ENCODE assay signal across 8 cellular contexts in genomic region chr12:53499261-53500118, GRCh38. TPM values are rescaled to one million over a fixed set of nuclear protein-coding genes. Genes with fewer than 3 reads are reported as not detected.
DNase-seq lines count a peak whose midpoint lies in the region; ATAC-seq and TF ChIP-seq lines count a peak whose summit lies in the region.

MAP3K12 (minus strand) TSS chr12:53499458; CDS start chr12:53487391, 12,067 bp downstream.

- H3K9me3 Mint-ChIP-seq in Caco-2 (ENCODE audit: unreplicated experiment) (no peaks in the 10 kb centered on the region), immature natural killer cell (no peaks in the 10 kb centered on the region)

- no TSS peak for BruUV-seq in Caco-2 (replicated peaks; lab: Mats Ljungman, UMichigan)

- H3K36me3 Mint-ChIP-seq in Caco-2 (ENCODE audit: insufficient read depth, unreplicated experiment) (peaks cover 13% of the 10 kb centered on the region), immature natural killer cell (no peaks in the 10 kb centered on the region)

- H3K36me3 ChIP-seq in Caco-2 (ENCODE audit: control insufficient read depth, insufficient read depth, low read length): no peaks in the 10 kb centered on the region

- H3K27me3 Mint-ChIP-seq in Caco-2 (ENCODE audit: insufficient read depth, unreplicated experiment) (no peaks in the 10 kb centered on the region), immature natural killer cell (ENCODE audit: low read depth in 3 of 3) (peaks cover 6 to 17% (median 8%) of the 10 kb centered on the region in 3 donors)

- intact Hi-C loops in Caco-2 (cut with micrococcal nuclease; ENCODE audit: unreplicated experiment): loop anchor here (1.0 to 2.0 kb wide), 4 partner anchors 49 to 779 kb away; no protein-coding TSS in a partner anchor

- H3K4me3 Mint-ChIP-seq in Caco-2 (ENCODE audit: unreplicated experiment): peak within 1 kb of the TSS; percentile 80
- peak within 1 kb of the TSS; percentile 86 to 95 (median 91) for H3K4me3 Mint-ChIP-seq in immature natural killer cell

- no peak for ATAC-seq in GM21367 (IDR thresholded peaks at IDR 0.05; ENCODE audit: unreplicated experiment)

- no peaks in the 10 kb centered on the region for H3K27me3 ChIP-seq in Caco-2 (replicated peaks; ENCODE audit: control insufficient read depth, insufficient read depth, low read length)

- peaks cover 19% of the 10 kb centered on the region for H3K4me1 ChIP-seq in Caco-2

- CTCF ChIA-PET in Caco-2 (lab: Charles Lee) (interaction anchor here (1.4 to 2.2 kb wide), 2 partner anchors 9 to 17 kb away, joined by 4 to 12 read pairs; no protein-coding TSS in a partner anchor), HEK293T (lab: Yijun Ruan, JAX) (interaction anchor here (1.0 kb wide), 1 partner anchor 179 kb away, joined by 4 read pairs; no protein-coding TSS in a partner anchor)

- no peaks in the 10 kb centered on the region for H3K9me3 ChIP-seq in Caco-2

- DNase-seq in Caco-2 (peak in 1 of 2 experiments; percentile 58), Kasumi-1 (lab: John Stamatoyannopoulos, UW) (peak; percentile 51 to 60), cardiac fibroblast (ENCODE audit: low read depth in 2 of 2) (peak; percentile 56 to 85), immature natural killer cell (peak; percentile 52 to 57 (median 53)), HEK293T (ENCODE audit: extremely low spot score) (no peak)

- H3K4me1 Mint-ChIP-seq in Caco-2 (ENCODE audit: low read depth, unreplicated experiment) (peaks cover 33% of the 10 kb centered on the region), immature natural killer cell (peaks cover 37 to 38% of the 10 kb centered on the region in 2 donors)

- POLR2A ChIA-PET in Caco-2 (lab: Charles Lee) (no interaction called here), HEK293T (lab: Yijun Ruan, JAX) (interaction anchor here (0.6 to 5.8 kb wide), 3 partner anchors 10 to 177 kb away, joined by 4 to 81 read pairs (median 4); partner anchors contain the start of gene AAAS)

- H3K27ac Mint-ChIP-seq in Caco-2 (ENCODE audit: unreplicated experiment) (peak within 1 kb of the TSS; percentile 86), immature natural killer cell (peak within 1 kb of the TSS; percentile 91 to 100 (median 97))

- H3K4me3 ChIP-seq in Caco-2 (ENCODE audit: low read depth, low read length) (peak within 1 kb of the TSS; percentile 55), cardiac fibroblast (replicated peaks in 1 of 2; ENCODE audit: low read depth in 2 of 2, low read length in 2 of 2) (peak within 1 kb of the TSS; percentile 81 to 84), skin epidermis (peak within 1 kb of the TSS; percentile 59 to 70 (median 62))

- peak within 1 kb of the TSS; percentile 99 for H3K27ac ChIP-seq in VCaP
- H3K27ac ChIP-seq in skin epidermis: peak within 1 kb of the TSS; percentile 55 to 99 (median 95)

- no peak for TF ChIP-seq CTCF in Caco-2 (IDR thresholded peaks at IDR 0.05; ENCODE audit: insufficient read depth in 1 of 2, low read depth in 1 of 2, low read length in 1 of 2, severe bottlenecking in 1 of 2, unreplicated experiment in 1 of 2)
- peak; percentile 17; the same call in 1 of the 2 replicates for TF ChIP-seq CTCF in VCaP (conservative IDR thresholded peaks at IDR 0.05)
- no peak for TF ChIP-seq CTCF in cardiac fibroblast (IDR thresholded peaks at IDR 0.05; ENCODE audit: low read depth, low read length)

TF ChIP-seq in HEK293T, 16 proteins besides CTCF, POLR2A, EP300 and RAD21:
- no peak for TF ChIP-seq PKNOX1 (IDR thresholded peaks at IDR 0.05)
- TF ChIP-seq ZNF384 (IDR thresholded peaks at IDR 0.05): no peak
- no peak for TF ChIP-seq LEF1 (IDR thresholded peaks at IDR 0.05; ENCODE audit: borderline replicate concordance)
- TF ChIP-seq CTBP1 (IDR thresholded peaks at IDR 0.05; ENCODE audit: borderline replicate concordance): no peak
- TF ChIP-seq FOXK2 (IDR thresholded peaks at IDR 0.05): no peak
- no peak for TF ChIP-seq SP1 (IDR thresholded peaks at IDR 0.05)
- no peak for TF ChIP-seq NFRKB (IDR thresholded peaks at IDR 0.05)
- TF ChIP-seq FOXA1 (IDR thresholded peaks at IDR 0.05): no peak
- TF ChIP-seq FOXM1 (IDR thresholded peaks at IDR 0.05; ENCODE audit: borderline replicate concordance): no peak
- TF ChIP-seq SUZ12 (IDR thresholded peaks at IDR 0.05): no peak
- no peak for TF ChIP-seq HDGF (IDR thresholded peaks at IDR 0.05; ENCODE audit: borderline replicate concordance)
- no peak for TF ChIP-seq ARNT (IDR thresholded peaks at IDR 0.05)
- TF ChIP-seq L3MBTL2 (conservative IDR thresholded peaks at IDR 0.05): no peak

RNA-seq across cellular contexts. Expression of gene MAP3K12, which starts in this region (rescaled TPM):
- 2.4 and 3.9 TPM in 2 replicates for total RNA-seq in Caco-2 (2022)
- 1 to 10 TPM in 2 of 3 donors, not detected in 1; 1.2 to 2.7 TPM for polyA plus RNA-seq in immature natural killer cell
